14 cellular contexts compared by ENCODE assay signal in the genomic region with DNA sequence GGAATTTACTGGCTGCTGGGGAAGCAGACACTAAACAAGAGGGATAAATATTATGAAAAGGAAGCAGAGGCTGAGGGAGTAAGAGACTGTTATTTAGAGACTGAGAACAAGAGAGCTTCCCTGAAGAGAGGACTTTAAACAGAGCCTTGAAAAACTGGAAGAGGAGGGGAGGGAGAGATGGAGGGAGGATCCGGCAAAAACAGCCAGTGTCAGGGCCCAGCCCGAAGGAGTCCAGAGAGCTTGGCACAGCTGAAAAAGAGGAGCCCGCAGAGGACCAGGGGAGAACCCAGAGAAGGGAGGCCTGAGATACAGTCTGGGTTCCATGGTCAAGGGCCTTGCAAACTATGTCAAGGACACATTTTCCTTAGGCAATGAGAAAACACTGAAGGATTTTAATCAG.
"Had no signal": no experiment of that assay in that cellular context is flagged by ENCODE, and none has a peak within 500 bp of the region (broad histone marks: within the 10 kb centered on the region; RNA-seq: fewer than 3 reads in every experiment).

No MANE protein-coding gene starts in this region.

- H3K36me3 Mint-ChIP-seq: naive thymus-derived CD4-positive, alpha-beta T cell; stimulated activated naive B cell treated with anti-CD40 and anti-IgM and Interleukin-4, amounts not matched to agents 10 μg/mL and 1 μg/mL and 100 μg/mL, for 72 hours had no signal

- H3K27ac ChIP-seq: foreskin keratinocyte, thoracic aorta had no signal

- H3K9me3 Mint-ChIP-seq: dendritic cell treated with granulocyte-macrophage colony-stimulating factor and Interleukin-4, amounts not matched to agents 40 ng/mL and 50 ng/mL, for 4 days; naive thymus-derived CD4-positive, alpha-beta T cell; stimulated activated naive CD8-positive, alpha-beta T cell treated with anti-CD3 and anti-CD28 coated beads, Interleukin-15, amount 100 ng/mL, for 72 hours had no signal

- H3K36me3 ChIP-seq: thoracic aorta had no signal

- H3K4me3 ChIP-seq: thoracic aorta had no signal

- H3K9me3 ChIP-seq: thoracic aorta had no signal

- DNase-seq: central memory CD4-positive, alpha-beta T cell; erythroblast; foreskin keratinocyte; head of caudate nucleus; hippocampal formation; mammary epithelial cell; naive thymus-derived CD4-positive, alpha-beta T cell; stimulated activated CD4-positive, alpha-beta T cell treated with anti-CD3 and anti-CD28 coated beads, Interleukin-2, amount 100 ng/mL, for 24 hours; stimulated activated CD4-positive, alpha-beta T cell treated with anti-CD3 and anti-CD28 coated beads, Interleukin-4, amount 100 ng/mL, for 4 hours; stimulated activated naive B cell treated with anti-CD40 and anti-IgM and Interleukin-4, amounts not matched to agents 10 μg/mL and 1 μg/mL and 100 μg/mL, for 72 hours; stimulated activated naive CD8-positive, alpha-beta T cell treated with anti-CD3 and anti-CD28 coated beads, Interleukin-15, amount 100 ng/mL, for 72 hours; trophoblast cell had no signal

- H3K4me3 Mint-ChIP-seq: dendritic cell treated with granulocyte-macrophage colony-stimulating factor and Interleukin-4, amounts not matched to agents 40 ng/mL and 50 ng/mL, for 4 days; naive thymus-derived CD4-positive, alpha-beta T cell; stimulated activated naive B cell treated with anti-CD40 and anti-IgM and Interleukin-4, amounts not matched to agents 10 μg/mL and 1 μg/mL and 100 μg/mL, for 72 hours; stimulated activated naive CD8-positive, alpha-beta T cell treated with anti-CD3 and anti-CD28 coated beads, Interleukin-15, amount 100 ng/mL, for 72 hours had no signal

- H3K27me3 Mint-ChIP-seq: stimulated activated naive CD8-positive, alpha-beta T cell treated with anti-CD3 and anti-CD28 coated beads, Interleukin-15, amount 100 ng/mL, for 72 hours had no signal

- H3K4me1 Mint-ChIP-seq: naive thymus-derived CD4-positive, alpha-beta T cell; stimulated activated naive B cell treated with anti-CD40 and anti-IgM and Interleukin-4, amounts not matched to agents 10 μg/mL and 1 μg/mL and 100 μg/mL, for 72 hours; stimulated activated naive CD8-positive, alpha-beta T cell treated with anti-CD3 and anti-CD28 coated beads, Interleukin-15, amount 100 ng/mL, for 72 hours had no signal

- H3K27ac Mint-ChIP-seq: dendritic cell treated with granulocyte-macrophage colony-stimulating factor and Interleukin-4, amounts not matched to agents 40 ng/mL and 50 ng/mL, for 4 days; naive thymus-derived CD4-positive, alpha-beta T cell; stimulated activated naive B cell treated with anti-CD40 and anti-IgM and Interleukin-4, amounts not matched to agents 10 μg/mL and 1 μg/mL and 100 μg/mL, for 72 hours had no signal
